1 cellular context compared by ENCODE assay signal in genomic region chr5:108560581-108560980, GRCh38.
TF ChIP-seq lines count a peak whose summit lies in the region.

No MANE protein-coding gene starts in this region.

TF ChIP-seq in WTC11, 78 proteins besides CTCF, POLR2A, EP300 and RAD21 (continued from another document):
- no peak for TF ChIP-seq USF1 (CRISPR knock-in tag; IDR thresholded peaks at IDR 0.05)
TF ChIP-seq in WTC11: peak in this region for 0.
